ENCODE assay signal across 8 cellular contexts in genomic region chr19:36488816-36489138, GRCh38. TPM values are rescaled to one million over a fixed set of nuclear protein-coding genes. Genes with fewer than 3 reads are reported as not detected.
DNase-seq lines count a peak whose midpoint lies in the region; ATAC-seq and TF ChIP-seq lines count a peak whose summit lies in the region.

No MANE protein-coding gene starts in this region.

- H3K27ac ChIP-seq in PC-3 (ENCODE audit: low read length) (peak overlapping the region; percentile 83), brain microvascular endothelial cell (peak overlapping the region; percentile 94), left lung (peak overlapping the region; percentile 88 to 95)

- H3K9me2 ChIP-seq in PC-3 (replicated peaks; ENCODE audit: low read length) = no peaks in the 10 kb centered on the region

- BruUV-seq in PC-3 (replicated peaks; lab: Mats Ljungman, UMichigan) = no TSS peak

- H3K27ac Mint-ChIP-seq in stimulated activated effector memory CD8-positive, alpha-beta T cell treated with anti-CD3 and anti-CD28 coated beads, Interleukin-12 subunit alpha, Interleukin-12 subunit beta, amount 100 ng/mL, for 72 hours = peak overlapping the region; percentile 97

- H3K27me3 ChIP-seq in PC-3 (ENCODE audit: low read length) (no peaks in the 10 kb centered on the region), brain microvascular endothelial cell (replicated peaks) (no peaks in the 10 kb centered on the region), left lung (no peaks in the 10 kb centered on the region)

- H3K9me3 ChIP-seq in PC-3 (ENCODE audit: low read length) (no peaks in the 10 kb centered on the region), left lung (peaks cover 0 to 36% of the 10 kb centered on the region in 2 donors)

- H4K20me1 ChIP-seq in PC-3 (ENCODE audit: low read length) = no peaks in the 10 kb centered on the region

- POLR2A ChIA-PET in PC-3 (lab: Charles Lee; ENCODE audit: unreplicated experiment) = no interaction called here

- no peaks in the 10 kb centered on the region for H3K4me1 ChIP-seq in PC-3 (ENCODE audit: insufficient read depth, low read length)
- H3K4me1 ChIP-seq in left lung = peaks cover 3 to 17% of the 10 kb centered on the region in 2 donors

- in situ Hi-C loops in brain microvascular endothelial cell (cut with HindIII; ENCODE audit: low pct_ligation_motif_present, low sequenced_read_pairs) = no loop called here

- intact Hi-C loops in PC-3 (cut with micrococcal nuclease) (no loop called here), left lung (cut with DNase I) (no loop called here)

- H2AFZ ChIP-seq in PC-3 (ENCODE audit: low read length) = peak overlapping the region; percentile 99

- H3K36me3 Mint-ChIP-seq in stimulated activated effector memory CD8-positive, alpha-beta T cell treated with anti-CD3 and anti-CD28 coated beads, Interleukin-12 subunit alpha, Interleukin-12 subunit beta, amount 100 ng/mL, for 72 hours = peaks cover 27% of the 10 kb centered on the region

- no peaks in the 10 kb centered on the region for H3F3A ChIP-seq in PC-3 (ENCODE audit: low read length, unreplicated experiment)

- peaks cover 30% of the 10 kb centered on the region for H3K79me2 ChIP-seq in PC-3 (ENCODE audit: low read length)

- TF ChIP-seq CTCF in AG10803 (conservative IDR thresholded peaks at IDR 0.05; ENCODE audit: low read length) (peak; percentile 12; the same call in 1 of the 2 replicates), PC-3 (conservative IDR thresholded peaks at IDR 0.05; ENCODE audit: low read depth, low read length) (0 out of 2 replicates have a peak, but pooled peaks have one; percentile 16), brain microvascular endothelial cell (IDR thresholded peaks at IDR 0.05; ENCODE audit: low read depth, low read length, missing control alignments) (no peak), left lung (IDR thresholded peaks at IDR 0.05) (no peak)

- peak overlapping the region; percentile 99 for H3K4me3 ChIP-seq in AG10803 (ENCODE audit: low read length)
- H3K4me3 ChIP-seq in PC-3 (ENCODE audit: low read length) = peak overlapping the region; percentile 96
- H3K4me3 ChIP-seq in brain microvascular endothelial cell (ENCODE audit: low read depth, low read length) = peak overlapping the region; percentile 89
- H3K4me3 ChIP-seq in left lung = peak overlapping the region; percentile 64 to 71

- peaks cover 6% of the 10 kb centered on the region for H3K9me3 Mint-ChIP-seq in stimulated activated effector memory CD8-positive, alpha-beta T cell treated with anti-CD3 and anti-CD28 coated beads, Interleukin-12 subunit alpha, Interleukin-12 subunit beta, amount 100 ng/mL, for 72 hours

- CTCF ChIA-PET in PC-3 (lab: Charles Lee) = no interaction called here

- peak overlapping the region; percentile 94 for H3K9ac ChIP-seq in PC-3 (ENCODE audit: low read length)

- H3K4me2 ChIP-seq in PC-3 (ENCODE audit: low read length) = peak overlapping the region; percentile 97

- DNase-seq in AG10803 (ENCODE audit: low read depth) (peak; percentile 4), PC-3 (peak; percentile 12), brain microvascular endothelial cell (peak; percentile 3), left lung (no peak), left lobe of liver (ENCODE audit: low spot score) (no peak)
- no peak for DNase-seq in stimulated activated effector memory CD8-positive, alpha-beta T cell treated with anti-CD3 and anti-CD28 coated beads, Interleukin-12 subunit alpha, Interleukin-12 subunit beta, amount 100 ng/mL, for 72 hours (ENCODE audit: low spot score in 2 of 2)

- peak overlapping the region; percentile 89 for H3K4me3 Mint-ChIP-seq in stimulated activated effector memory CD8-positive, alpha-beta T cell treated with anti-CD3 and anti-CD28 coated beads, Interleukin-12 subunit alpha, Interleukin-12 subunit beta, amount 100 ng/mL, for 72 hours

- peaks cover 37% of the 10 kb centered on the region for H3K4me1 Mint-ChIP-seq in stimulated activated effector memory CD8-positive, alpha-beta T cell treated with anti-CD3 and anti-CD28 coated beads, Interleukin-12 subunit alpha, Interleukin-12 subunit beta, amount 100 ng/mL, for 72 hours

- H3K36me3 ChIP-seq in PC-3 (ENCODE audit: low read depth, low read length) (peaks cover 14% of the 10 kb centered on the region; the same call in 1 of the 2 replicates), brain microvascular endothelial cell (replicated peaks) (no peaks in the 10 kb centered on the region), left lung (peaks cover 0 to 10% of the 10 kb centered on the region in 2 donors)

- ATAC-seq in GM18502 (IDR thresholded peaks at IDR 0.05; ENCODE audit: poor library complexity, unreplicated experiment) = peak; percentile 25
- ATAC-seq in HG03097 (IDR thresholded peaks at IDR 0.05; ENCODE audit: low FRiP score, unreplicated experiment) = peak; percentile 5
- peak; percentile 14 for ATAC-seq in PC-3
- ATAC-seq in left lung = peak; percentile 23
- peak; percentile 64 for ATAC-seq in stimulated activated effector memory CD8-positive, alpha-beta T cell treated with anti-CD3 and anti-CD28 coated beads, Interleukin-12 subunit alpha, Interleukin-12 subunit beta, amount 100 ng/mL, for 72 hours
- no peak for ATAC-seq in left lobe of liver

RNA-seq across cellular contexts. Expression of gene ZNF566, which starts 0.6 kb away (rescaled TPM):
- total RNA-seq in PC-3 (2014; rRNA removed) (3.1 and 7.8 TPM in 2 replicates), left lung (10 to 100 TPM in 1 of 2 donors, 1 to 10 TPM in 1; 8.8 to 12.0 TPM), left lobe of liver (4.9 TPM)

RNA-seq across cellular contexts. Expression of gene ZNF260, which starts 39.3 kb away (rescaled TPM):
- total RNA-seq in PC-3 (2014; rRNA removed) = 5.5 and 6.0 TPM in 2 replicates
- 10 to 100 TPM in 1 of 2 donors, 1 to 10 TPM in 1; 8.5 to 14.4 TPM for total RNA-seq in left lung
- 4.1 TPM for total RNA-seq in left lobe of liver

Comparison
In these comparisons a context has a peak if more than half of its experiments do, and no peak if none do; other contexts are left out.
1. DNase-seq: peak in AG10803 (single experiment), PC-3 (single experiment) and brain microvascular endothelial cell (single experiment); none in left lung (0 of 2), stimulated activated effector memory CD8-positive, alpha-beta T cell treated with anti-CD3 and anti-CD28 coated beads, Interleukin-12 subunit alpha, Interleukin-12 subunit beta, amount 100 ng/mL, for 72 hours (0 of 2) and left lobe of liver (single experiment).
2. CTCF ChIP-seq: peak in AG10803 (single experiment) and PC-3 (single experiment); none in brain microvascular endothelial cell (single experiment) and left lung (0 of 2).
3. Peak in every context shown above with its lines, with median percentiles within 50 percentile points of each other: H3K4me3 ChIP-seq and H3K27ac ChIP-seq.